In genomic region chr16:46970089-46970488, GRCh38 we compare ENCODE assay signal across 13 cellular contexts. TPM values are rescaled to one million over a fixed set of nuclear protein-coding genes. Genes with fewer than 3 reads are reported as not detected.
DNase-seq lines count a peak whose midpoint lies in the region; ATAC-seq and TF ChIP-seq lines count a peak whose summit lies in the region.
"Had no signal": no experiment of that assay in that cellular context is flagged by ENCODE, and none has a peak within 500 bp of the region (broad histone marks: within the 10 kb centered on the region; RNA-seq: fewer than 3 reads in every experiment).

No MANE protein-coding gene starts in this region.

- peak overlapping the region; percentile 26; the same call in 1 of the 2 replicates for H3K4me2 ChIP-seq in PC-3 (ENCODE audit: low read length)
- H3K4me2 ChIP-seq in trophoblast cell (ENCODE audit: low read length) = no peak overlapping the region

- H3K9me3 ChIP-seq in PC-3 (ENCODE audit: low read length) = no peaks in the 10 kb centered on the region
- H3K9me3 ChIP-seq in heart left ventricle = no peaks in the 10 kb centered on the region
- H3K9me3 ChIP-seq in trophoblast cell (ENCODE audit: insufficient read depth, low read depth, low read length) = no peaks in the 10 kb centered on the region
- no peaks in the 10 kb centered on the region for H3K9me3 ChIP-seq in transverse colon

- H3K4me1 Mint-ChIP-seq in activated CD4-positive, alpha-beta T cell treated with anti-CD3 and anti-CD28 coated beads, Interleukin-2, amount 10 ng/mL, durations not matched to agents 24 days and 14 days = peaks cover 31% of the 10 kb centered on the region

- no peak overlapping the region for H4K91ac ChIP-seq in trophoblast cell (ENCODE audit: low read depth, low read length)

- CTCF ChIA-PET in PC-3 (lab: Charles Lee) = no interaction called here

- peaks cover 21% of the 10 kb centered on the region; the same call in 1 of the 2 replicates for H4K20me1 ChIP-seq in PC-3 (ENCODE audit: low read length)

- no peak overlapping the region for H2AFZ ChIP-seq in PC-3 (ENCODE audit: low read length)
- H2AFZ ChIP-seq in trophoblast cell (ENCODE audit: insufficient read depth, low read length, poor library complexity) = no peak overlapping the region

- no peak overlapping the region for H3K23ac ChIP-seq in trophoblast cell (ENCODE audit: low read length)

- H3K4me3 ChIP-seq in PC-3 (ENCODE audit: low read length) (no peak overlapping the region), heart left ventricle (no peak overlapping the region), trophoblast cell (ENCODE audit: low read depth, low read length) (no peak overlapping the region), transverse colon (no peak overlapping the region)
- H3K4me3 ChIP-seq: SK-N-MC had no signal

- H3K4me1 ChIP-seq in PC-3 (ENCODE audit: insufficient read depth, low read length) = peaks cover 21% of the 10 kb centered on the region
- H3K4me1 ChIP-seq in heart left ventricle = peaks cover 0 to 54% (median 39%) of the 10 kb centered on the region in 12 donors
- peaks cover 0 to 6% of the 10 kb centered on the region in 2 experiments for H3K4me1 ChIP-seq in trophoblast cell (ENCODE audit: control insufficient read depth in 1 of 2, insufficient read depth in 2 of 2, low read length in 2 of 2)
- H3K4me1 ChIP-seq in transverse colon = peaks cover 0 to 44% (median 19%) of the 10 kb centered on the region in 4 donors

- H3K27ac Mint-ChIP-seq in activated CD4-positive, alpha-beta T cell treated with anti-CD3 and anti-CD28 coated beads, Interleukin-2, amount 10 ng/mL, durations not matched to agents 24 days and 14 days = no peak overlapping the region

- no TSS peak for BruUV-seq in PC-3 (replicated peaks; lab: Mats Ljungman, UMichigan)

- no peak for DNase-seq in activated CD4-positive, alpha-beta T cell treated with anti-CD3 and anti-CD28 coated beads, Interleukin-2, amount 10 ng/mL, durations not matched to agents 24 days and 14 days
- no peak for DNase-seq in activated CD4-positive, alpha-beta T cell treated with anti-CD3 and anti-CD28 coated beads for 1 hour
- no peak for DNase-seq in PC-3
- peak in 4 of 5 donors; percentile 15 to 68 (median 54) for DNase-seq in heart left ventricle
- no peak for DNase-seq in trophoblast cell
- no peak for DNase-seq in NCI-H187 treated with DMSO at 0.1 percent for 48 hours (lab: John Stamatoyannopoulos, UW)
- DNase-seq in transverse colon = no peak
- DNase-seq: activated T-cell treated with anti-CD3 and anti-CD28 coated beads, Interleukin-2, amount 50 U/mL, for 48 hours; endodermal cell; KBM-7; NCI-H2029 treated with DMSO at 0.1 percent for 48 hours had no signal

- TF ChIP-seq CTCF in PC-3 (conservative IDR thresholded peaks at IDR 0.05; ENCODE audit: low read depth, low read length) (no peak), heart left ventricle (IDR thresholded peaks at IDR 0.05) (no peak), transverse colon (IDR thresholded peaks at IDR 0.05) (no peak)

- H3K9me3 Mint-ChIP-seq in activated CD4-positive, alpha-beta T cell treated with anti-CD3 and anti-CD28 coated beads, Interleukin-2, amount 10 ng/mL, durations not matched to agents 24 days and 14 days = no peaks in the 10 kb centered on the region
- H3K9me3 Mint-ChIP-seq: endodermal cell had no signal

- TF ChIP-seq POLR2A in heart left ventricle (IDR thresholded peaks at IDR 0.05) (no peak), transverse colon (IDR thresholded peaks at IDR 0.05) (no peak)

- peaks cover 13% of the 10 kb centered on the region for H3K79me1 ChIP-seq in trophoblast cell (ENCODE audit: low read length)

- in situ Hi-C loops in transverse colon (cut with MboI; ENCODE audit: low pct_ligation_motif_present in 1 of 4, low pct_unique_long_range_greater_than_20kb in 1 of 4, low sequenced_read_pairs in 3 of 4) = no loop called here

- H3K36me3 ChIP-seq in PC-3 (ENCODE audit: low read depth, low read length) (peaks cover 44% of the 10 kb centered on the region), heart left ventricle (peaks cover 0 to 68% (median 66%) of the 10 kb centered on the region in 9 donors), trophoblast cell (ENCODE audit: control insufficient read depth in 1 of 2, insufficient read depth in 2 of 2, low read length in 2 of 2) (peaks cover 26 to 34% of the 10 kb centered on the region in 2 experiments), transverse colon (peaks cover 0 to 49% (median 22%) of the 10 kb centered on the region in 4 donors)

- H2BK120ac ChIP-seq in trophoblast cell (ENCODE audit: insufficient read depth, low read length, poor library complexity) = no peak overlapping the region

- POLR2A ChIA-PET in PC-3 (lab: Charles Lee; ENCODE audit: unreplicated experiment) = no interaction called here

- H3K27me3 ChIP-seq in PC-3 (ENCODE audit: low read length) = no peaks in the 10 kb centered on the region
- no peaks in the 10 kb centered on the region for H3K27me3 ChIP-seq in heart left ventricle
- no peaks in the 10 kb centered on the region for H3K27me3 ChIP-seq in trophoblast cell (ENCODE audit: insufficient read depth, low read length)
- H3K27me3 ChIP-seq in transverse colon = no peaks in the 10 kb centered on the region

- no peak overlapping the region for H4K12ac ChIP-seq in trophoblast cell (ENCODE audit: low read depth, low read length)

- H3K79me2 ChIP-seq in PC-3 (ENCODE audit: low read length) (peaks cover 65% of the 10 kb centered on the region), trophoblast cell (ENCODE audit: control insufficient read depth, insufficient read depth, low read length, poor library complexity) (peaks cover 9% of the 10 kb centered on the region)

- H2BK12ac ChIP-seq in trophoblast cell (ENCODE audit: low read length) = no peak overlapping the region

- peak overlapping the region; percentile 41 for H3K4me3 Mint-ChIP-seq in activated CD4-positive, alpha-beta T cell treated with anti-CD3 and anti-CD28 coated beads, Interleukin-2, amount 10 ng/mL, durations not matched to agents 24 days and 14 days

- peaks cover 57% of the 10 kb centered on the region for H3K36me3 Mint-ChIP-seq in activated CD4-positive, alpha-beta T cell treated with anti-CD3 and anti-CD28 coated beads, Interleukin-2, amount 10 ng/mL, durations not matched to agents 24 days and 14 days (ENCODE audit: low read depth)

- intact Hi-C loops in activated CD4-positive, alpha-beta T cell treated with anti-CD3 and anti-CD28 coated beads, Interleukin-2, amount 10 ng/mL, durations not matched to agents 24 days and 14 days (cut with micrococcal nuclease) = loop anchor here (5.0 to 10.0 kb wide), 3 partner anchors 1272 to 1642 kb away; partner anchors contain the start of genes LONP2 and N4BP1
- intact Hi-C loops in PC-3 (cut with micrococcal nuclease) = no loop called here
- intact Hi-C loops in heart left ventricle (cut with DNase I) = loop anchor here in 3 of 10 donors (5.0 to 10.0 kb wide), 3 partner anchors 67 to 492 kb away; partner anchors contain the start of genes ITFG1 (in 1 of the 3), NETO2 (in 1 of the 3) and PHKB (in 1 of the 3)
- intact Hi-C loops in transverse colon (cut with DNase I; ENCODE audit: low total_unique reads) = no loop called here

- no peak overlapping the region for H3K18ac ChIP-seq in trophoblast cell (ENCODE audit: low read length)

- H3K9ac ChIP-seq in PC-3 (ENCODE audit: low read length) = no peak overlapping the region
- H3K9ac ChIP-seq in trophoblast cell (ENCODE audit: low read length) = no peak overlapping the region

- no peaks in the 10 kb centered on the region for H3F3A ChIP-seq in PC-3 (ENCODE audit: low read length, unreplicated experiment)

- H3K4ac ChIP-seq in trophoblast cell (ENCODE audit: low read depth, low read length) = peak overlapping the region; percentile 12

- no peak for TF ChIP-seq EP300 in transverse colon (IDR thresholded peaks at IDR 0.05; ENCODE audit: low read depth)

- H2BK5ac ChIP-seq in trophoblast cell (ENCODE audit: low read depth, low read length, poor library complexity) = no peak overlapping the region

- H2AK5ac ChIP-seq in trophoblast cell (ENCODE audit: low read length) = no peak overlapping the region

- H3K27ac ChIP-seq in PC-3 (ENCODE audit: low read length) (no peak overlapping the region), heart left ventricle (peak overlapping the region in 7 of 12 donors; percentile 4 to 45 (median 25)), trophoblast cell (ENCODE audit: low read depth, low read length) (no peak overlapping the region), transverse colon (no peak overlapping the region)
- H3K27ac ChIP-seq: SK-N-MC had no signal

- no peaks in the 10 kb centered on the region for H3K9me2 ChIP-seq in PC-3 (replicated peaks; ENCODE audit: low read length)

- no peaks in the 10 kb centered on the region for H3K27me3 Mint-ChIP-seq in activated CD4-positive, alpha-beta T cell treated with anti-CD3 and anti-CD28 coated beads, Interleukin-2, amount 10 ng/mL, durations not matched to agents 24 days and 14 days

- H4K8ac ChIP-seq in trophoblast cell (ENCODE audit: low read depth, low read length) = no peak overlapping the region

- ATAC-seq in PC-3 = no peak
- peak; percentile 60 to 67 (median 63) for ATAC-seq in heart left ventricle
- no peak for ATAC-seq in HG02981 (IDR thresholded peaks at IDR 0.05; ENCODE audit: unreplicated experiment)

- 93 to 97% (median 94%) methylated on average over 2 of the region's 2 CpGs for WGBS in heart left ventricle, 4 donors
- WGBS in trophoblast cell (ENCODE audit: extremely low coverage, insufficient coverage, insufficient read length) = no CpG with 5 or more reads among the region's 2 CpGs
- 84 to 89% methylated on average over 2 of the region's 2 CpGs for WGBS in transverse colon (ENCODE audit: low coverage in 1 of 2), 2 donors

- H3K14ac ChIP-seq in trophoblast cell (ENCODE audit: low read length) = no peak overlapping the region

RNA-seq across cellular contexts. Expression of gene DNAJA2, which starts 3.4 kb away (rescaled TPM):
- 81.7 and 84.2 TPM in 2 replicates for total RNA-seq in activated CD4-positive, alpha-beta T cell treated with anti-CD3 and anti-CD28 coated beads, Interleukin-2, amount 10 ng/mL, durations not matched to agents 24 days and 14 days
- total RNA-seq in PC-3 (2014; rRNA removed) (44.5 and 57.0 TPM in 2 replicates), heart left ventricle (10 to 100 TPM; 58.5 to 92.6 (median 81.4) TPM), transverse colon (10 to 100 TPM; 17.1 to 53.2 (median 39.2) TPM)
- 10 to 100 TPM; 46.5 to 67.7 TPM for polyA plus RNA-seq in heart left ventricle
- polyA plus RNA-seq in trophoblast cell (2013) = 76.0 and 76.3 TPM in 2 replicates

Comparison
In these comparisons a context has a peak if more than half of its experiments do, and no peak if none do; other contexts are left out.
1. DNase-seq: peak in heart left ventricle (4 of 5); none in activated CD4-positive, alpha-beta T cell treated with anti-CD3 and anti-CD28 coated beads, Interleukin-2, amount 10 ng/mL, durations not matched to agents 24 days and 14 days (single experiment), activated CD4-positive, alpha-beta T cell treated with anti-CD3 and anti-CD28 coated beads for 1 hour (single experiment), PC-3 (single experiment), trophoblast cell (0 of 2), NCI-H187 treated with DMSO at 0.1 percent for 48 hours (single experiment) and transverse colon (single experiment).
2. ATAC-seq: peak in heart left ventricle (4 of 4); none in PC-3 (single experiment) and HG02981 (single experiment).
3. H3K27ac ChIP-seq: peak in heart left ventricle (7 of 12); none in PC-3 (single experiment), trophoblast cell (single experiment) and transverse colon (0 of 4).